Comparison of ENCODE assay signal across 23 cellular contexts in genomic region chr4:134695433-134695832, GRCh38.
A peak's percentile ranks its signal among the peaks of the same experiment; 100 is the strongest.
DNase-seq lines count a peak whose midpoint lies in the region; ATAC-seq and TF ChIP-seq lines count a peak whose summit lies in the region.
"Had no signal": no experiment of that assay in that cellular context is flagged by ENCODE, and none has a peak within 500 bp of the region (broad histone marks: within the 10 kb centered on the region; RNA-seq: fewer than 3 reads in every experiment).

No MANE protein-coding gene starts in this region.

- peaks cover 3% of the 10 kb centered on the region for H3K9me3 Mint-ChIP-seq in glutamatergic neuron (ENCODE audit: unreplicated experiment)
- H3K9me3 Mint-ChIP-seq in type B pancreatic cell = peaks cover 7% of the 10 kb centered on the region

- TF ChIP-seq CTCF in OCI-LY1 (IDR thresholded peaks at IDR 0.05; ENCODE audit: low read length) (0 out of 2 replicates have a peak, but pooled peaks have one; percentile 9), glutamatergic neuron (IDR thresholded peaks at IDR 0.05; ENCODE audit: partially characterized antibody, unreplicated experiment) (peak; percentile 33), type B pancreatic cell (conservative IDR thresholded peaks at IDR 0.05) (peak; percentile 29), heart right ventricle (IDR thresholded peaks at IDR 0.05) (no peak)

- no peaks in the 10 kb centered on the region for H3K9me2 ChIP-seq in OCI-LY1 (ENCODE audit: low read depth, low read length)
- H3K9me2 ChIP-seq: SK-N-SH had no signal

- H3K36me3 Mint-ChIP-seq in glutamatergic neuron (ENCODE audit: unreplicated experiment) (peaks cover 6% of the 10 kb centered on the region), type B pancreatic cell (no peaks in the 10 kb centered on the region)
- H3K36me3 Mint-ChIP-seq: CD4-positive, CD25-positive, alpha-beta regulatory T cell had no signal

- no peaks in the 10 kb centered on the region; the same call in 1 of the 2 replicates for H3F3A ChIP-seq in OCI-LY1 (ENCODE audit: insufficient read depth, low read length)

- H3K27me3 Mint-ChIP-seq in glutamatergic neuron (ENCODE audit: unreplicated experiment) (no peaks in the 10 kb centered on the region), type B pancreatic cell (no peaks in the 10 kb centered on the region)
- H3K27me3 Mint-ChIP-seq: B cell; CD4-positive, CD25-positive, alpha-beta regulatory T cell had no signal

- H3K27ac ChIP-seq in OCI-LY1 (ENCODE audit: low read depth, low read length, poor library complexity, severe bottlenecking) (no peak overlapping the region), heart right ventricle (no peak overlapping the region)

- 84 to 92% methylated on average over 1 of the region's 1 CpG for WGBS in heart right ventricle, 2 donors

- H3K9ac ChIP-seq in OCI-LY1 (ENCODE audit: low read length) = no peak overlapping the region
- H3K9ac ChIP-seq: SK-N-SH had no signal

- intact Hi-C loops in heart right ventricle (cut with DNase I) = no loop called here

- DNase-seq in DMS53 (lab: John Stamatoyannopoulos, UW) = peak; percentile 4
- no peak for DNase-seq in DMS53 treated with DMSO at 0.1 percent for 48 hours (lab: John Stamatoyannopoulos, UW; ENCODE audit: unreplicated experiment)
- DNase-seq in glutamatergic neuron = no peak
- no peak for DNase-seq in type B pancreatic cell (ENCODE audit: extremely low spot score, unreplicated experiment)
- no peak for DNase-seq in heart right ventricle
- DNase-seq: CD4-positive, CD25-positive, alpha-beta regulatory T cell; COR-L47; DMS153; EL; H7; MM.1S; NCI-H1092; NCI-H1436 treated with DMSO at 0.1 percent for 48 hours; NCI-H2029 treated with DMSO at 0.1 percent for 48 hours; NCI-H2171 treated with DMSO at 0.1 percent for 48 hours; NCI-H446; RPMI8226; SHP77 treated with DMSO at 0.1 percent for 48 hours; SK-N-SH had no signal

- no peaks in the 10 kb centered on the region for H3K79me2 ChIP-seq in OCI-LY1 (ENCODE audit: insufficient read depth, low read length)

- H3K4me3 ChIP-seq in OCI-LY1 (ENCODE audit: low read depth, low read length, poor library complexity, severe bottlenecking) = no peak overlapping the region
- H3K4me3 ChIP-seq in heart right ventricle = no peak overlapping the region

- H3K4me3 Mint-ChIP-seq in glutamatergic neuron (ENCODE audit: unreplicated experiment) = no peak overlapping the region
- no peak overlapping the region for H3K4me3 Mint-ChIP-seq in type B pancreatic cell
- H3K4me3 Mint-ChIP-seq: B cell; CD4-positive, CD25-positive, alpha-beta regulatory T cell had no signal

- H3K27ac Mint-ChIP-seq in glutamatergic neuron (ENCODE audit: unreplicated experiment) (no peak overlapping the region), type B pancreatic cell (no peak overlapping the region)
- H3K27ac Mint-ChIP-seq: B cell; CD4-positive, CD25-positive, alpha-beta regulatory T cell had no signal

- no peaks in the 10 kb centered on the region for H3K9me3 ChIP-seq in OCI-LY1 (ENCODE audit: low read length)
- H3K9me3 ChIP-seq in heart right ventricle = peaks cover 0 to 7% (median 0%) of the 10 kb centered on the region in 11 donors
- H3K9me3 ChIP-seq: SK-N-SH had no signal

- H3K36me3 ChIP-seq in OCI-LY1 (ENCODE audit: insufficient read depth, low read length) = no peaks in the 10 kb centered on the region
- no peaks in the 10 kb centered on the region for H3K36me3 ChIP-seq in heart right ventricle

- ATAC-seq in HG03457 (IDR thresholded peaks at IDR 0.05; ENCODE audit: unreplicated experiment) = no peak
- ATAC-seq in heart right ventricle = no peak
- ATAC-seq in activated CD4-positive, CD25-positive, alpha-beta regulatory T cell treated with anti-CD3 and anti-CD28 coated beads, Interleukin-2, amount 50 U/mL, for 24 hours = no peak

- no peaks in the 10 kb centered on the region for H3K27me3 ChIP-seq in OCI-LY1 (ENCODE audit: insufficient read depth, low read length)
- H3K27me3 ChIP-seq in heart right ventricle = no peaks in the 10 kb centered on the region

- H3K4me1 Mint-ChIP-seq in glutamatergic neuron (ENCODE audit: low read depth, unreplicated experiment) (peaks cover 8% of the 10 kb centered on the region), type B pancreatic cell (ENCODE audit: unreplicated experiment) (no peaks in the 10 kb centered on the region)
- H3K4me1 Mint-ChIP-seq: B cell; CD4-positive, CD25-positive, alpha-beta regulatory T cell had no signal

- no peaks in the 10 kb centered on the region for H4K20me1 ChIP-seq in OCI-LY1 (ENCODE audit: insufficient read depth, low read length)

- H3K4me2 ChIP-seq in OCI-LY1 (ENCODE audit: low read length) = no peak overlapping the region
- H3K4me2 ChIP-seq: SK-N-SH had no signal

- no peaks in the 10 kb centered on the region for H3K4me1 ChIP-seq in OCI-LY1 (ENCODE audit: insufficient read depth, low read length, severe bottlenecking)
- H3K4me1 ChIP-seq in heart right ventricle = no peaks in the 10 kb centered on the region

- H2AFZ ChIP-seq in OCI-LY1 (ENCODE audit: low read length) = no peak overlapping the region

Comparison
In these comparisons a context has a peak if more than half of its experiments do, and no peak if none do; other contexts are left out.
1. CTCF ChIP-seq: peak in OCI-LY1 (single experiment), glutamatergic neuron (single experiment) and type B pancreatic cell (single experiment); none in heart right ventricle (0 of 9).